In genomic region chr1:207959141-207959825, GRCh38 we compare ENCODE assay signal across 8 cellular contexts. TPM values are rescaled to one million over a fixed set of nuclear protein-coding genes. Genes with fewer than 3 reads are reported as not detected.
A peak's percentile ranks its signal among the peaks of the same experiment; 100 is the strongest.
DNase-seq lines count a peak whose midpoint lies in the region; TF ChIP-seq lines count a peak whose summit lies in the region.

No MANE protein-coding gene starts in this region.

- DNase-seq in activated CD4-positive, alpha-beta T cell treated with anti-CD3 and anti-CD28 coated beads, Interleukin-2, amount 10 ng/mL, durations not matched to agents 7 days and 5 days: no peak
- DNase-seq in activated CD4-positive, alpha-beta T cell treated with anti-CD3 and anti-CD28 coated beads, Interleukin-2, amount 50 U/mL, for 4 hours: no peak
- DNase-seq in kidney epithelial cell (ENCODE audit: low read depth): no peak
- peak; percentile 8 for DNase-seq in stimulated activated CD4-positive, alpha-beta T cell treated with anti-CD3 and anti-CD28 coated beads, Interleukin-1b, Interleukin-23, amount 100 ng/mL, for 48 hours
- DNase-seq in HPDE6-E6E7 (ENCODE audit: extremely low spot score): no peak
- no peak for DNase-seq in NCI-H226
- DNase-seq in NCI-H1048 (lab: John Stamatoyannopoulos, UW): no peak

- H3K9me3 Mint-ChIP-seq in activated CD4-positive, alpha-beta T cell treated with anti-CD3 and anti-CD28 coated beads, Interleukin-2, amount 10 ng/mL, durations not matched to agents 7 days and 5 days: no peaks in the 10 kb centered on the region

- H3K27me3 ChIP-seq in kidney epithelial cell (ENCODE audit: control insufficient read depth, insufficient read depth, low read length): peaks cover 3% of the 10 kb centered on the region

- H3K36me3 ChIP-seq in kidney epithelial cell (ENCODE audit: control insufficient read depth, insufficient read depth, low read length): no peaks in the 10 kb centered on the region

- CTCF ChIA-PET in activated CD4-positive, alpha-beta T cell treated with anti-CD3 and anti-CD28 coated beads, Interleukin-2, amount 10 ng/mL, durations not matched to agents 7 days and 5 days (lab: Charles Lee): interaction anchor here (1.4 kb wide), 1 partner anchor 157 kb away, joined by 3 read pairs; no protein-coding TSS in a partner anchor

- no peaks in the 10 kb centered on the region for H3K36me3 Mint-ChIP-seq in activated CD4-positive, alpha-beta T cell treated with anti-CD3 and anti-CD28 coated beads, Interleukin-2, amount 10 ng/mL, durations not matched to agents 7 days and 5 days (ENCODE audit: low read depth)

- peak overlapping the region; percentile 43 for H3K4me3 Mint-ChIP-seq in activated CD4-positive, alpha-beta T cell treated with anti-CD3 and anti-CD28 coated beads, Interleukin-2, amount 10 ng/mL, durations not matched to agents 7 days and 5 days

- H3K27ac Mint-ChIP-seq in activated CD4-positive, alpha-beta T cell treated with anti-CD3 and anti-CD28 coated beads, Interleukin-2, amount 10 ng/mL, durations not matched to agents 7 days and 5 days: no peak overlapping the region

- H3K27ac ChIP-seq in cingulate gyrus (ENCODE audit: low read depth, low read length): peak overlapping the region; percentile 19

- H3K4me1 Mint-ChIP-seq in activated CD4-positive, alpha-beta T cell treated with anti-CD3 and anti-CD28 coated beads, Interleukin-2, amount 10 ng/mL, durations not matched to agents 7 days and 5 days: peaks cover 11% of the 10 kb centered on the region

- no peak for TF ChIP-seq CTCF in kidney epithelial cell (IDR thresholded peaks at IDR 0.05; ENCODE audit: insufficient read depth, low read length, poor library complexity, severe bottlenecking)

- POLR2A ChIA-PET in activated CD4-positive, alpha-beta T cell treated with anti-CD3 and anti-CD28 coated beads, Interleukin-2, amount 10 ng/mL, durations not matched to agents 7 days and 5 days (lab: Charles Lee): no interaction called here

- H3K4me3 ChIP-seq in kidney epithelial cell (ENCODE audit: low read depth, low read length): peak overlapping the region; percentile 15

- peaks cover 69% of the 10 kb centered on the region for H3K27me3 Mint-ChIP-seq in activated CD4-positive, alpha-beta T cell treated with anti-CD3 and anti-CD28 coated beads, Interleukin-2, amount 10 ng/mL, durations not matched to agents 7 days and 5 days

RNA-seq across cellular contexts. Expression of gene CD34, which starts 48.4 kb away (rescaled TPM):
- under 1 TPM in 1 of 2 experiments, not detected in 1; 0.05 TPM for total RNA-seq in activated CD4-positive, alpha-beta T cell treated with anti-CD3 and anti-CD28 coated beads, Interleukin-2, amount 10 ng/mL, durations not matched to agents 7 days and 5 days
- 0.04 and 0.41 TPM in 2 replicates for total RNA-seq in kidney epithelial cell
